In the genomic region with DNA sequence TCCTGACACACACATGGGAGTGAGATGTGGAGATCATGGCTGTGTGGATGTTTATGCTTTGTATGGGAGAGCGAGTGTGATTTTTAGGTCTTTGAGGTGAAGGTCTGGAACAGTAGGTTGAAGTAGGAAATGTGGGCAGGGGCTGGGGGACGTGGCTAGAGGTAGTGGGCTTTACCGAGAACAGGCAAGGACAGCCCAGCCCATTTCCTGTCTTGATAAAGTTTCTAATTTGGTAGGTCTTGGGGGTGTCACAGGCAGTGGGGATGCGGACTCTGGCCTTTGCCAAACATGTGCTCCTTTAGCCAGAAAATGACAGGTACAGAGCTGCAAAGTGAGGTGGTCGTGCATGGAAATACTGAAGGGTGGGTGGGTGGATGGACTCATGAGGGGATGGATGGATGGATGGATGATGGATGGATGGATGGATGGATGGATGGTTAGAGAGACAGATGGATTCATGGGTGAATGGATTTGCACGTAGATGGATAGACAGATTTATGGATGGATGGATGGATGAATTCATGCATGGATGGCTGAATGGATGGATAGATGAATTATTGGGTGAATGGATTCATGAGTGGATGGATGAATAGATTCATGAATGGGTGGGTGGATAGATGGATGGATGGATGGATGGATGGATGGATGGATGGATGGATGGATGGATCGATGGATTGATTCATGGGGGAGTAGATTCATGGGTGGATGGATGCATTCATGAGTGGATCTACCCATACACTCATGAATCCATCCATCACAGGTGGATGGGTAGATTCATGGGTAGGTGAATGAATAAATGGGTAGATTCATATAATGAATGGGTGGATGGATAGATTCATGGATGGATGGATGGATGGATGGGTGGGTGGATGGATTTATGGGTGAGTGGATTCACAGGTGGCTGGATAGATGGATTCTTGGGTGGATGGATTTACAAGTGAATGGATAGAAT, we compare ENCODE assay signal across 2 cellular contexts.
TF ChIP-seq lines count a peak whose summit lies in the region.

No MANE protein-coding gene starts in this region.

TF ChIP-seq in GM12891, 5 proteins besides CTCF, POLR2A, EP300 and RAD21 (continued from another document):
- TF ChIP-seq POLR2AphosphoS5 (IDR thresholded peaks at IDR 0.05; ENCODE audit: low read depth, low read length), result no peak
TF ChIP-seq in GM12891: peak in this region for 0.

TF ChIP-seq in IMR-90, 13 proteins besides CTCF, POLR2A, EP300 and RAD21 (continued from another document):
- TF ChIP-seq, protein P1, sequence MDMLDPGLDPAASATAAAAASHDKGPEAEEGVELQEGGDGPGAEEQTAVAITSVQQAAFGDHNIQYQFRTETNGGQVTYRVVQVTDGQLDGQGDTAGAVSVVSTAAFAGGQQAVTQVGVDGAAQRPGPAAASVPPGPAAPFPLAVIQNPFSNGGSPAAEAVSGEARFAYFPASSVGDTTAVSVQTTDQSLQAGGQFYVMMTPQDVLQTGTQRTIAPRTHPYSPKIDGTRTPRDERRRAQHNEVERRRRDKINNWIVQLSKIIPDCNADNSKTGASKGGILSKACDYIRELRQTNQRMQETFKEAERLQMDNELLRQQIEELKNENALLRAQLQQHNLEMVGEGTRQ (IDR thresholded peaks at IDR 0.05; ENCODE audit: low read depth, low read length), result no peak
- no peak for TF ChIP-seq RCOR1 (IDR thresholded peaks at IDR 0.05; ENCODE audit: insufficient replicate concordance, low read length)
- TF ChIP-seq FOS (IDR thresholded peaks at IDR 0.05; ENCODE audit: low read depth, low read length), result no peak
- no peak for TF ChIP-seq SMC3 (IDR thresholded peaks at IDR 0.05; ENCODE audit: low read depth, low read length)
- no peak for TF ChIP-seq CEBPB (IDR thresholded peaks at IDR 0.05; ENCODE audit: low read depth, low read length)
- no peak for TF ChIP-seq BHLHE40 (IDR thresholded peaks at IDR 0.05; ENCODE audit: low read depth, low read length)
